ENCODE assay signal across 7 cellular contexts in the genomic region with DNA sequence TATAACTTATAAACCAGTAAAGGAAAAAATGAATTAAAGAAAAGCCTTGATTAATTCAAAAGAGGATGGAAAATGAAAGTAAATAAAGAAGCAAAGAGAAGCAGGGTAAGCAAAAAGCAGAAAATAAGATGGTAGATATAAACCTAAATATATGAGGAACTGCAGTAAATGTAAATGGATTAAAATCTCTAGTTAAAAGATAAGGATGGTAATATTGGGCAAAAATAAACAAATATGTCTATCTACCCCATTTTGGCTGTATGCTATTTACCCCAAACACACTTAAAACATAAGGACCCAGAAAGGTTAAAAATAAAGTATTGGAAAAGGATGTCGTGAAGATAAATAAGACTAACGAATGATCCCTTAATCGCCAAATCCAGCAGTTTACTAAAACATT.
"Had no signal": no experiment of that assay in that cellular context is flagged by ENCODE, and none has a peak within 500 bp of the region (broad histone marks: within the 10 kb centered on the region; RNA-seq: fewer than 3 reads in every experiment).

No MANE protein-coding gene starts in this region.

- H3K27ac ChIP-seq: HL-60, KMS-11 had no signal

- ATAC-seq: HepG2 had no signal

- H3K9ac ChIP-seq: KMS-11 had no signal

- FAIRE-seq: HepG2, HTR-8/SVneo had no signal

- H3K4me2 ChIP-seq: KMS-11 had no signal

- DNase-seq: IMR-90, KBM-7, KG1 had no signal
